ENCODE assay signal across 8 cellular contexts in genomic region chr6:2763876-2764540, GRCh38. TPM values are rescaled to one million over a fixed set of nuclear protein-coding genes. Genes with fewer than 3 reads are reported as not detected.
A peak's percentile ranks its signal among the peaks of the same experiment; 100 is the strongest.
DNase-seq lines count a peak whose midpoint lies in the region; TF ChIP-seq lines count a peak whose summit lies in the region.

No MANE protein-coding gene starts in this region.

- H3K27me3 ChIP-seq in Caco-2 (replicated peaks; ENCODE audit: control insufficient read depth, insufficient read depth, low read length) (no peaks in the 10 kb centered on the region), neural progenitor cell (peaks cover 9% of the 10 kb centered on the region)
- H3K27me3 ChIP-seq in effector memory CD4-positive, alpha-beta T cell (replicated peaks; ENCODE audit: control insufficient read depth, insufficient read depth, low read length, poor library complexity, severe bottlenecking): no peaks in the 10 kb centered on the region

- H3K79me2 ChIP-seq in neural progenitor cell (ENCODE audit: low read depth): peaks cover 31% of the 10 kb centered on the region

- H3K4me2 ChIP-seq in neural progenitor cell: peak overlapping the region; percentile 74

- peak overlapping the region; percentile 71 for H2AFZ ChIP-seq in neural progenitor cell (replicated peaks)

- CTCF ChIA-PET in Caco-2 (lab: Charles Lee): interaction anchor here (0.7 to 1.2 kb wide), 2 partner anchors 14 to 20 kb away, joined by 3 to 4 read pairs; no protein-coding TSS in a partner anchor

- no peak overlapping the region for H3K9ac ChIP-seq in neural progenitor cell

- no peaks in the 10 kb centered on the region for H3K36me3 ChIP-seq in Caco-2 (ENCODE audit: control insufficient read depth, insufficient read depth, low read length)
- no peaks in the 10 kb centered on the region for H3K36me3 ChIP-seq in effector memory CD4-positive, alpha-beta T cell (ENCODE audit: control insufficient read depth, insufficient read depth, low read length)
- H3K36me3 ChIP-seq in neural progenitor cell: no peaks in the 10 kb centered on the region

- H3K4me1 Mint-ChIP-seq in Caco-2 (ENCODE audit: low read depth, unreplicated experiment): peaks cover 18% of the 10 kb centered on the region
- H3K4me1 Mint-ChIP-seq in neural progenitor cell: peaks cover 29% of the 10 kb centered on the region

- DNase-seq in Caco-2 (no peak), NOMO-1 treated with DMSO at 0.1 percent for 48 hours (lab: John Stamatoyannopoulos, UW; ENCODE audit: unreplicated experiment) (peak; percentile 58), neural progenitor cell (ENCODE audit: low spot score) (no peak), GM19240 (ENCODE audit: insufficient read length, low spot score) (no peak), DMS79 (lab: John Stamatoyannopoulos, UW) (no peak), SKM-1 (lab: John Stamatoyannopoulos, UW; ENCODE audit: unreplicated experiment) (no peak)
- DNase-seq in effector memory CD4-positive, alpha-beta T cell: no peak
- DNase-seq in activated CD4-positive, alpha-beta T cell treated with anti-CD3 and anti-CD28 coated beads, Interleukin-2, amount 50 U/mL, for 4 hours: no peak

- intact Hi-C loops in Caco-2 (cut with micrococcal nuclease; ENCODE audit: unreplicated experiment): loop anchor here (2.0 to 10.0 kb wide), 3 partner anchors 25 to 301 kb away; partner anchors contain the start of gene RIPK1

- peak overlapping the region; percentile 55 for H3K4me3 ChIP-seq in Caco-2 (ENCODE audit: low read depth, low read length)
- H3K4me3 ChIP-seq in effector memory CD4-positive, alpha-beta T cell (ENCODE audit: insufficient read depth, low read depth, low read length, poor library complexity, severe bottlenecking): no peak overlapping the region
- peak overlapping the region; percentile 56 for H3K4me3 ChIP-seq in neural progenitor cell

- H3K27ac Mint-ChIP-seq in Caco-2 (ENCODE audit: unreplicated experiment) (peak overlapping the region; percentile 94), neural progenitor cell (peak overlapping the region; percentile 78)

- no peaks in the 10 kb centered on the region for H3K9me3 ChIP-seq in Caco-2
- H3K9me3 ChIP-seq in effector memory CD4-positive, alpha-beta T cell (ENCODE audit: control insufficient read depth, low read length): no peaks in the 10 kb centered on the region
- H3K9me3 ChIP-seq in neural progenitor cell (ENCODE audit: low read depth): no peaks in the 10 kb centered on the region

- H3K27ac ChIP-seq in effector memory CD4-positive, alpha-beta T cell (ENCODE audit: insufficient read depth, low read length, poor library complexity, severe bottlenecking): peak overlapping the region; percentile 90
- no peak overlapping the region for H3K27ac ChIP-seq in neural progenitor cell

- H3K9me3 Mint-ChIP-seq in Caco-2 (ENCODE audit: unreplicated experiment): peaks cover 9% of the 10 kb centered on the region
- H3K9me3 Mint-ChIP-seq in neural progenitor cell: no peaks in the 10 kb centered on the region

- H3F3A ChIP-seq in neural progenitor cell (ENCODE audit: low read depth): peaks cover 9% of the 10 kb centered on the region

- H3K36me3 Mint-ChIP-seq in Caco-2 (ENCODE audit: insufficient read depth, unreplicated experiment) (peaks cover 5% of the 10 kb centered on the region), neural progenitor cell (peaks cover 4% of the 10 kb centered on the region)

- no TSS peak for BruUV-seq in Caco-2 (replicated peaks; lab: Mats Ljungman, UMichigan)

- H3K27me3 Mint-ChIP-seq in Caco-2 (ENCODE audit: insufficient read depth, unreplicated experiment) (no peaks in the 10 kb centered on the region), neural progenitor cell (ENCODE audit: insufficient read depth, low read depth) (peaks cover 4% of the 10 kb centered on the region)

- no peak for TF ChIP-seq CTCF in Caco-2 (IDR thresholded peaks at IDR 0.05; ENCODE audit: insufficient read depth in 1 of 2, low read depth in 1 of 2, low read length in 1 of 2, severe bottlenecking in 1 of 2, unreplicated experiment in 1 of 2)
- no peak for TF ChIP-seq CTCF in neural progenitor cell (IDR thresholded peaks at IDR 0.05)

- H3K4me1 ChIP-seq in Caco-2: no peaks in the 10 kb centered on the region; the same call in 1 of the 2 replicates
- H3K4me1 ChIP-seq in effector memory CD4-positive, alpha-beta T cell (ENCODE audit: control insufficient read depth, insufficient read depth, low read length, poor library complexity, severe bottlenecking): peaks cover 16% of the 10 kb centered on the region
- H3K4me1 ChIP-seq in neural progenitor cell: peaks cover 25% of the 10 kb centered on the region

- peak overlapping the region; percentile 72 for H3K4me3 Mint-ChIP-seq in Caco-2 (ENCODE audit: unreplicated experiment)
- H3K4me3 Mint-ChIP-seq in neural progenitor cell: peak overlapping the region; percentile 92

- POLR2A ChIA-PET in Caco-2 (lab: Charles Lee): interaction anchor here (0.6 kb wide), 1 partner anchor 200 kb away, joined by 3 read pairs; no protein-coding TSS in a partner anchor

- peaks cover 29% of the 10 kb centered on the region for H4K20me1 ChIP-seq in neural progenitor cell (ENCODE audit: low read depth)

RNA-seq across cellular contexts. Expression of gene WRNIP1, which starts 1.2 kb away (rescaled TPM):
- 46.5 and 51.7 TPM in 2 replicates for total RNA-seq in Caco-2 (2022)
- 25.3 and 34.5 TPM in 2 replicates for total RNA-seq in neural progenitor cell (ENCODE audit: low replicate concordance)

RNA-seq across cellular contexts. Expression of gene MYLK4, which starts 13.3 kb away (rescaled TPM):
- total RNA-seq in Caco-2 (2022): 0.65 and 0.75 TPM in 2 replicates
- total RNA-seq in neural progenitor cell (ENCODE audit: low replicate concordance): 0.25 TPM in 1 of 2 replicates, not detected in the other
